Comparison of ENCODE assay signal across 8 cellular contexts in genomic region chrX:16870095-16870860, GRCh38.
DNase-seq lines count a peak whose midpoint lies in the region; ATAC-seq and TF ChIP-seq lines count a peak whose summit lies in the region.

TSS of gene RBBP7 (minus strand) at chrX:16870362. CDS start at chrX:16870053, 309 bp downstream.

- in situ Hi-C loops in GM18951 (cut with MboI; ENCODE audit: low sequenced_read_pairs, unreplicated experiment) = no loop called here

- TF ChIP-seq POLR2A in GM18951 (IDR thresholded peaks at IDR 0.05; ENCODE audit: extremely low read depth, insufficient read depth, insufficient read length) = peak; percentile 72

- peak; percentile 81 for ATAC-seq in HG03196 (IDR thresholded peaks at IDR 0.05; ENCODE audit: unreplicated experiment)

- DNase-seq in AG08395 (ENCODE audit: low spot score) = peak; percentile 97
- peak; percentile 75 for DNase-seq in NCI-H345 treated with DMSO at 0.1 percent for 48 hours (lab: John Stamatoyannopoulos, UW; ENCODE audit: unreplicated experiment)
- DNase-seq in activated CD4-positive, CD25-positive, alpha-beta regulatory T cell treated with anti-CD3 and anti-CD28 coated beads, Interleukin-2, amount 50 U/mL, for 16 hours (ENCODE audit: low read depth, low spot score) = peak; percentile 82
- DNase-seq in central memory CD4-positive, alpha-beta T cell = peak; percentile 96
- peak; percentile 98 for DNase-seq in islet precursor cell
- peak; percentile 81 to 89 (median 85) for DNase-seq in stimulated activated CD4-positive, alpha-beta T cell treated with anti-CD3 and anti-CD28 coated beads, Interleukin-12 subunit alpha, Interleukin-12 subunit beta, amount 100 ng/mL, for 48 hours (ENCODE audit: low read depth in 2 of 3, low spot score in 1 of 3)

Comparison
In these comparisons a context has a peak if more than half of its experiments do, and no peak if none do; other contexts are left out.
1. Peak in every context shown above with its lines: DNase-seq and ATAC-seq.